Comparison of ENCODE assay signal across 12 cellular contexts in genomic region chr9:114207034-114207815, GRCh38. TPM values are rescaled to one million over a fixed set of nuclear protein-coding genes. Genes with fewer than 3 reads are reported as not detected.
DNase-seq lines count a peak whose midpoint lies in the region; ATAC-seq, FAIRE-seq and TF ChIP-seq lines count a peak whose summit lies in the region.
"Had no signal": no experiment of that assay in that cellular context is flagged by ENCODE, and none has a peak within 500 bp of the region (broad histone marks: within the 10 kb centered on the region; RNA-seq: fewer than 3 reads in every experiment).

No MANE protein-coding gene starts in this region.

- H3K27me3 ChIP-seq in thoracic aorta (replicated peaks; ENCODE audit: insufficient read depth) (no peaks in the 10 kb centered on the region), upper lobe of right lung (no peaks in the 10 kb centered on the region)

- DNase-seq in HTR-8/SVneo (ENCODE audit: insufficient read length, low spot score) (peak; percentile 26), cerebellum (ENCODE audit: low spot score) (peak; percentile 76), islet precursor cell (peak; percentile 86), thoracic aorta (ENCODE audit: low spot score) (peak; percentile 58), NCI-H1105 (lab: John Stamatoyannopoulos, UW) (no peak), SHP77 treated with DMSO at 0.1 percent for 48 hours (lab: John Stamatoyannopoulos, UW) (no peak), upper lobe of right lung (no peak)
- DNase-seq: activated effector memory CD4-positive, alpha-beta T cell treated with anti-CD3 and anti-CD28 coated beads, Interleukin-2, amount 50 U/mL, for 16 hours; naive B cell; NCI-H2171 had no signal

- peaks cover 25 to 57% of the 10 kb centered on the region in 2 donors for H3K4me1 ChIP-seq in thoracic aorta (ENCODE audit: control insufficient read depth in 1 of 2, low read depth in 2 of 2)
- peaks cover 3% of the 10 kb centered on the region for H3K4me1 ChIP-seq in upper lobe of right lung

- FAIRE-seq in HTR-8/SVneo (lab: Jason Lieb, UNC) = no peak

- intact Hi-C loops in upper lobe of right lung (cut with DNase I) = no loop called here

- H3K36me3 ChIP-seq in thoracic aorta = peaks cover 10% of the 10 kb centered on the region
- peaks cover 6% of the 10 kb centered on the region for H3K36me3 ChIP-seq in upper lobe of right lung

- TF ChIP-seq CTCF in thoracic aorta (IDR thresholded peaks at IDR 0.05) (no peak), upper lobe of right lung (IDR thresholded peaks at IDR 0.05) (no peak)

- H3K4me3 ChIP-seq in thoracic aorta (no peak overlapping the region), upper lobe of right lung (no peak overlapping the region)

- ATAC-seq in thoracic aorta (ENCODE audit: insufficient number of reproducible peaks, low FRiP score, low read depth) (no peak), GM21723 (IDR thresholded peaks at IDR 0.05; ENCODE audit: unreplicated experiment) (no peak), upper lobe of right lung (no peak)

- H3K27ac ChIP-seq in thoracic aorta (peak overlapping the region; percentile 77 to 85), upper lobe of right lung (no peak overlapping the region)
- H3K27ac ChIP-seq: epithelial cell of prostate had no signal

- no peaks in the 10 kb centered on the region for H3K9me3 ChIP-seq in thoracic aorta
- no peaks in the 10 kb centered on the region for H3K9me3 ChIP-seq in upper lobe of right lung

RNA-seq across cellular contexts. Expression of gene COL27A1, which starts 51.9 kb away (rescaled TPM):
- total RNA-seq in cerebellum (15.5 TPM), thoracic aorta (10 to 100 TPM; 18.5 to 57.1 TPM), upper lobe of right lung (13.7 TPM)

Comparison
In these comparisons a context has a peak if more than half of its experiments do, and no peak if none do; other contexts are left out.
1. DNase-seq: peak in HTR-8/SVneo (single experiment), cerebellum (single experiment), islet precursor cell (single experiment) and thoracic aorta (single experiment); none in NCI-H1105 (single experiment), SHP77 treated with DMSO at 0.1 percent for 48 hours (single experiment) and upper lobe of right lung (single experiment).